Comparison of ENCODE assay signal across 1 cellular context in genomic region chr20:62391165-62392076, GRCh38.
TF ChIP-seq lines count a peak whose summit lies in the region.

No MANE protein-coding gene starts in this region.

TF ChIP-seq in K562, 482 proteins besides CTCF, POLR2A, EP300 and RAD21:
- TF ChIP-seq ESRRB (CRISPR knock-in tag; IDR thresholded peaks at IDR 0.05; ENCODE audit: borderline replicate concordance) (no peak), RBM22 (IDR thresholded peaks at IDR 0.05; ENCODE audit: low read depth, low read length, poor library complexity, severe bottlenecking) (peak; percentile 76), KHSRP (IDR thresholded peaks at IDR 0.05) (no peak), NFXL1 (CRISPR knock-in tag; IDR thresholded peaks at IDR 0.05) (no peak), ZNF134 (CRISPR knock-in tag; conservative IDR thresholded peaks at IDR 0.05) (no peak), SREBF2 (CRISPR knock-in tag; IDR thresholded peaks at IDR 0.05) (no peak), ZBTB33 (CRISPR knock-in tag; IDR thresholded peaks at IDR 0.05) (peak; percentile 92), BCLAF1 (IDR thresholded peaks at IDR 0.05; ENCODE audit: borderline replicate concordance in 1 of 2, control insufficient read depth in 1 of 2, low read depth in 2 of 2, low read length in 1 of 2) (no peak), ZNF586 (CRISPR knock-in tag; conservative IDR thresholded peaks at IDR 0.05) (no peak), RBFOX2 (IDR thresholded peaks at IDR 0.05; ENCODE audit: low read depth, low read length) (peak; percentile 43; the same call in 1 of the 2 replicates), POLR2G (IDR thresholded peaks at IDR 0.05; ENCODE audit: low read depth, low read length) (peak; percentile 75), ZBED1 (IDR thresholded peaks at IDR 0.05) (no peak), PTBP1 (IDR thresholded peaks at IDR 0.05; ENCODE audit: low read depth, low read length) (0 out of 2 replicates have a peak, but pooled peaks have one; percentile 45)
- TF ChIP-seq, protein P1, sequence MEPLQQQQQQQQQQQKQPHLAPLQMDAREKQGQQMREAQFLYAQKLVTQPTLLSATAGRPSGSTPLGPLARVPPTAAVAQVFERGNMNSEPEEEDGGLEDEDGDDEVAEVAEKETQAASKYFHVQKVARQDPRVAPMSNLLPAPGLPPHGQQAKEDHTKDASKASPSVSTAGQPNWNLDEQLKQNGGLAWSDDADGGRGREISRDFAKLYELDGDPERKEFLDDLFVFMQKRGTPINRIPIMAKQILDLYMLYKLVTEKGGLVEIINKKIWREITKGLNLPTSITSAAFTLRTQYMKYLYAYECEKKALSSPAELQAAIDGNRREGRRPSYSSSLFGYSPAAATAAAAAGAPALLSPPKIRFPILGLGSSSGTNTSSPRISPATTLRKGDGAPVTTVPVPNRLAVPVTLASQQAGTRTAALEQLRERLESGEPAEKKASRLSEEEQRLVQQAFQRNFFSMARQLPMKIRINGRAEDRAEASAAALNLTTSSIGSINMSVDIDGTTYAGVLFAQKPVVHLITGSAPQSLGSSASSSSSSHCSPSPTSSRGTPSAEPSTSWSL (CRISPR knock-in tag; IDR thresholded peaks at IDR 0.05; ENCODE audit: borderline replicate concordance), result no peak
